In genomic region chr12:104263580-104264358, GRCh38 we compare ENCODE assay signal across 12 cellular contexts. TPM values are rescaled to one million over a fixed set of nuclear protein-coding genes. Genes with fewer than 3 reads are reported as not detected.
DNase-seq lines count a peak whose midpoint lies in the region; ATAC-seq, FAIRE-seq and TF ChIP-seq lines count a peak whose summit lies in the region.
"Had no signal": no experiment of that assay in that cellular context is flagged by ENCODE, and none has a peak within 500 bp of the region (broad histone marks: within the 10 kb centered on the region; RNA-seq: fewer than 3 reads in every experiment).

No MANE protein-coding gene starts in this region.

- no peak overlapping the region for H3K9ac ChIP-seq in parathyroid adenoma

- DNase-seq in H54 (ENCODE audit: insufficient read length, low spot score) (no peak), NCI-H2196 treated with DMSO at 0.1 percent for 48 hours (lab: John Stamatoyannopoulos, UW; ENCODE audit: unreplicated experiment) (peak; percentile 28), astrocyte of the hippocampus (ENCODE audit: low read depth, low spot score) (peak; percentile 31)
- DNase-seq in activated CD4-positive, alpha-beta T cell treated with anti-CD3 and anti-CD28 coated beads for 4 hours, result no peak
- DNase-seq in activated CD4-positive, alpha-beta T cell treated with anti-CD3 and anti-CD28 coated beads, Interleukin-2, amount 10 ng/mL, durations not matched to agents 24 days and 14 days, result no peak
- DNase-seq: activated naive CD4-positive, alpha-beta T cell treated with anti-CD3 and anti-CD28 coated beads, Interleukin-2, amount 10 ng/mL, durations not matched to agents 7 days and 5 days; H7; T-helper 9 cell had no signal

- no peaks in the 10 kb centered on the region for H3K27me3 ChIP-seq in parathyroid adenoma (ENCODE audit: control insufficient read depth, insufficient read depth, low read length)
- H3K27me3 ChIP-seq: neutrophil had no signal

- ATAC-seq in GM21723 (IDR thresholded peaks at IDR 0.05; ENCODE audit: unreplicated experiment) (no peak), GM21526 (IDR thresholded peaks at IDR 0.05; ENCODE audit: low FRiP score, unreplicated experiment) (no peak)

- H3K27ac ChIP-seq in parathyroid adenoma, result no peak overlapping the region
- H3K27ac ChIP-seq: neutrophil had no signal

- peak; percentile 45 for FAIRE-seq in H54 (lab: Jason Lieb, UNC)

- H3K4me3 Mint-ChIP-seq in activated CD4-positive, alpha-beta T cell treated with anti-CD3 and anti-CD28 coated beads, Interleukin-2, amount 10 ng/mL, durations not matched to agents 24 days and 14 days, result no peak overlapping the region
- H3K4me3 Mint-ChIP-seq: activated naive CD4-positive, alpha-beta T cell treated with anti-CD3 and anti-CD28 coated beads, Interleukin-2, amount 10 ng/mL, durations not matched to agents 7 days and 5 days had no signal

- peak overlapping the region; percentile 2 for H2AFZ ChIP-seq in parathyroid adenoma

- no peak overlapping the region for H3K4me3 ChIP-seq in parathyroid adenoma (ENCODE audit: low read depth, low read length)

- no peak overlapping the region for H3K4me2 ChIP-seq in parathyroid adenoma (ENCODE audit: low read length)

- no peak overlapping the region for H3K27ac Mint-ChIP-seq in activated CD4-positive, alpha-beta T cell treated with anti-CD3 and anti-CD28 coated beads, Interleukin-2, amount 10 ng/mL, durations not matched to agents 24 days and 14 days
- H3K27ac Mint-ChIP-seq: activated naive CD4-positive, alpha-beta T cell treated with anti-CD3 and anti-CD28 coated beads, Interleukin-2, amount 10 ng/mL, durations not matched to agents 7 days and 5 days had no signal

- no peaks in the 10 kb centered on the region for H3K4me1 ChIP-seq in parathyroid adenoma

- H3K36me3 ChIP-seq in parathyroid adenoma (ENCODE audit: control insufficient read depth, insufficient read depth, low read length), result no peaks in the 10 kb centered on the region
- H3K36me3 ChIP-seq: neutrophil had no signal

- H3K9me3 ChIP-seq in parathyroid adenoma (ENCODE audit: control insufficient read depth, low read length), result no peaks in the 10 kb centered on the region
- H3K9me3 ChIP-seq: neutrophil had no signal

- no peak for TF ChIP-seq CTCF in parathyroid adenoma (IDR thresholded peaks at IDR 0.05)

- H3K27me3 Mint-ChIP-seq in activated CD4-positive, alpha-beta T cell treated with anti-CD3 and anti-CD28 coated beads, Interleukin-2, amount 10 ng/mL, durations not matched to agents 24 days and 14 days, result no peaks in the 10 kb centered on the region
- H3K27me3 Mint-ChIP-seq: activated naive CD4-positive, alpha-beta T cell treated with anti-CD3 and anti-CD28 coated beads, Interleukin-2, amount 10 ng/mL, durations not matched to agents 7 days and 5 days had no signal

- intact Hi-C loops in activated CD4-positive, alpha-beta T cell treated with anti-CD3 and anti-CD28 coated beads, Interleukin-2, amount 10 ng/mL, durations not matched to agents 24 days and 14 days (cut with micrococcal nuclease), result no loop called here

- TF ChIP-seq POLR2A in H54 (IDR thresholded peaks at IDR 0.05; ENCODE audit: low read depth, low read length), result no peak

- no peaks in the 10 kb centered on the region for H3K36me3 Mint-ChIP-seq in activated CD4-positive, alpha-beta T cell treated with anti-CD3 and anti-CD28 coated beads, Interleukin-2, amount 10 ng/mL, durations not matched to agents 24 days and 14 days (ENCODE audit: low read depth)
- H3K36me3 Mint-ChIP-seq: activated naive CD4-positive, alpha-beta T cell treated with anti-CD3 and anti-CD28 coated beads, Interleukin-2, amount 10 ng/mL, durations not matched to agents 7 days and 5 days had no signal

- no peaks in the 10 kb centered on the region for H3K4me1 Mint-ChIP-seq in activated CD4-positive, alpha-beta T cell treated with anti-CD3 and anti-CD28 coated beads, Interleukin-2, amount 10 ng/mL, durations not matched to agents 24 days and 14 days
- H3K4me1 Mint-ChIP-seq: activated naive CD4-positive, alpha-beta T cell treated with anti-CD3 and anti-CD28 coated beads, Interleukin-2, amount 10 ng/mL, durations not matched to agents 7 days and 5 days had no signal

- H3K9me3 Mint-ChIP-seq in activated CD4-positive, alpha-beta T cell treated with anti-CD3 and anti-CD28 coated beads, Interleukin-2, amount 10 ng/mL, durations not matched to agents 24 days and 14 days, result no peaks in the 10 kb centered on the region
- H3K9me3 Mint-ChIP-seq: activated naive CD4-positive, alpha-beta T cell treated with anti-CD3 and anti-CD28 coated beads, Interleukin-2, amount 10 ng/mL, durations not matched to agents 7 days and 5 days had no signal

- H3K79me2 ChIP-seq in parathyroid adenoma, result no peaks in the 10 kb centered on the region

RNA-seq across cellular contexts. Expression of gene EID3, which starts 39.8 kb away (rescaled TPM):
- 9.0 and 9.7 TPM in 2 replicates for total RNA-seq in activated CD4-positive, alpha-beta T cell treated with anti-CD3 and anti-CD28 coated beads, Interleukin-2, amount 10 ng/mL, durations not matched to agents 24 days and 14 days

RNA-seq across cellular contexts. Expression of gene TXNRD1, which starts 48.2 kb away (rescaled TPM):
- total RNA-seq in activated CD4-positive, alpha-beta T cell treated with anti-CD3 and anti-CD28 coated beads, Interleukin-2, amount 10 ng/mL, durations not matched to agents 24 days and 14 days, result 99.6 and 99.7 TPM in 2 replicates

Comparison
In these comparisons a context has a peak if more than half of its experiments do, and no peak if none do; other contexts are left out.
1. DNase-seq: peak in NCI-H2196 treated with DMSO at 0.1 percent for 48 hours (single experiment) and astrocyte of the hippocampus (single experiment); none in H54 (single experiment), activated CD4-positive, alpha-beta T cell treated with anti-CD3 and anti-CD28 coated beads for 4 hours (0 of 2) and activated CD4-positive, alpha-beta T cell treated with anti-CD3 and anti-CD28 coated beads, Interleukin-2, amount 10 ng/mL, durations not matched to agents 24 days and 14 days (single experiment).